In genomic region chr14:97620071-97620470, GRCh38 we compare ENCODE assay signal across 1 cellular context.
TF ChIP-seq lines count a peak whose summit lies in the region.

No MANE protein-coding gene starts in this region.

TF ChIP-seq in HepG2, 621 proteins besides CTCF, POLR2A, EP300 and RAD21 (continued from another document):
- TF ChIP-seq PRDM15 (CRISPR knock-in tag; IDR thresholded peaks at IDR 0.05) (no peak), ZBTB7A (CRISPR knock-in tag; IDR thresholded peaks at IDR 0.05) (no peak), BRF2 (CRISPR knock-in tag; IDR thresholded peaks at IDR 0.05) (no peak), HOXA5 (CRISPR knock-in tag; IDR thresholded peaks at IDR 0.05) (no peak), ZSCAN5A (CRISPR knock-in tag; IDR thresholded peaks at IDR 0.05; ENCODE audit: borderline replicate concordance) (no peak), TBX3 (IDR thresholded peaks at IDR 0.05; ENCODE audit: borderline replicate concordance) (no peak), DNMT1 (CRISPR knock-in tag; IDR thresholded peaks at IDR 0.05) (no peak), MTERF4 (CRISPR knock-in tag; IDR thresholded peaks at IDR 0.05) (no peak)
